Comparison of ENCODE assay signal across 10 cellular contexts in the genomic region with DNA sequence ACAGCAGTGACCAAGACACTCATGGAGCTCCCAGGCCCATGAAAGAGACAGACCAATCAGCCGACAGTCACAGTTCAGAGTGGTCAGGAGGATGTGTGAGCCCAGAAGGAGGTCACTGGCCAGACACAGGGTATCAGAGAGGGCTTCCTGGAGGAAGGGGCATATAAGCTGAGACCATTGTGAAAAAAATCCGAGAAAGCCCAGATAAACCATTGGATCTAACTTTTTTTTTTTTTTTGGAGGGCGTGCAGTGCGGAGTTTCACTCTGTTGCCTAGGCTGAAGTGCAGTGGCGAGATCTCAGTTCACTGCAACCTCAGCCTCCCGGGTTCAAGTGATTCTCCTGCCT. TPM values are rescaled to one million over a fixed set of nuclear protein-coding genes. Genes with fewer than 3 reads are reported as not detected.
DNase-seq lines count a peak whose midpoint lies in the region; TF ChIP-seq lines count a peak whose summit lies in the region.
"Had no signal": no experiment of that assay in that cellular context is flagged by ENCODE, and none has a peak within 500 bp of the region (broad histone marks: within the 10 kb centered on the region; RNA-seq: fewer than 3 reads in every experiment).

No MANE protein-coding gene starts in this region.

- H3K27ac ChIP-seq in esophagus squamous epithelium (peak overlapping the region; percentile 98 to 100 (median 100)), neural progenitor cell (no peak overlapping the region), urinary bladder (ENCODE audit: low read depth) (peak overlapping the region; percentile 83)

- no peaks in the 10 kb centered on the region for H3K9me3 Mint-ChIP-seq in activated naive CD8-positive, alpha-beta T cell (ENCODE audit: low read depth)
- no peaks in the 10 kb centered on the region for H3K9me3 Mint-ChIP-seq in activated naive CD8-positive, alpha-beta T cell treated with anti-CD3 and anti-CD28 coated beads for 36 hours
- no peaks in the 10 kb centered on the region for H3K9me3 Mint-ChIP-seq in neural progenitor cell

- peak overlapping the region; percentile 74 for H3K4me3 Mint-ChIP-seq in activated naive CD8-positive, alpha-beta T cell
- no peak overlapping the region for H3K4me3 Mint-ChIP-seq in activated naive CD8-positive, alpha-beta T cell treated with anti-CD3 and anti-CD28 coated beads for 36 hours
- peak overlapping the region; percentile 6 for H3K4me3 Mint-ChIP-seq in neural progenitor cell

- H3K9me3 ChIP-seq in esophagus squamous epithelium (no peaks in the 10 kb centered on the region), neural progenitor cell (ENCODE audit: low read depth) (no peaks in the 10 kb centered on the region)

- H2AFZ ChIP-seq in neural progenitor cell (replicated peaks) = no peak overlapping the region

- no peaks in the 10 kb centered on the region for H3K36me3 Mint-ChIP-seq in activated naive CD8-positive, alpha-beta T cell
- H3K36me3 Mint-ChIP-seq in activated naive CD8-positive, alpha-beta T cell treated with anti-CD3 and anti-CD28 coated beads for 36 hours = peaks cover 23% of the 10 kb centered on the region
- peaks cover 26% of the 10 kb centered on the region for H3K36me3 Mint-ChIP-seq in neural progenitor cell

- peaks cover 48% of the 10 kb centered on the region for H3K4me1 Mint-ChIP-seq in activated naive CD8-positive, alpha-beta T cell (ENCODE audit: low read depth)
- H3K4me1 Mint-ChIP-seq in activated naive CD8-positive, alpha-beta T cell treated with anti-CD3 and anti-CD28 coated beads for 36 hours = peaks cover 36% of the 10 kb centered on the region
- H3K4me1 Mint-ChIP-seq in neural progenitor cell = peaks cover 24% of the 10 kb centered on the region

- H3K4me3 ChIP-seq in esophagus squamous epithelium (peak overlapping the region; percentile 81 to 94 (median 92)), neural progenitor cell (no peak overlapping the region), urinary bladder (ENCODE audit: low read depth, low read length) (no peak overlapping the region)

- 74 to 95% methylated on average over 6 of the region's 6 CpGs for WGBS in esophagus squamous epithelium, 2 donors
- WGBS in urinary bladder = 86% methylated on average over 6 of the region's 6 CpGs

- H3K79me2 ChIP-seq in neural progenitor cell (ENCODE audit: low read depth) = peaks cover 43% of the 10 kb centered on the region

- peaks cover 13% of the 10 kb centered on the region for H3F3A ChIP-seq in neural progenitor cell (ENCODE audit: low read depth)

- TF ChIP-seq CTCF in esophagus squamous epithelium (IDR thresholded peaks at IDR 0.05) (no peak), neural progenitor cell (IDR thresholded peaks at IDR 0.05) (no peak)

- DNase-seq in activated naive CD8-positive, alpha-beta T cell treated with anti-CD3 and anti-CD28 coated beads for 36 hours = no peak
- DNase-seq in esophagus squamous epithelium (lab: John Stamatoyannopoulos, UW) (no peak), neural progenitor cell (ENCODE audit: low spot score) (no peak), AG08395 (ENCODE audit: low spot score) (no peak), NCI-H1436 (lab: John Stamatoyannopoulos, UW) (no peak)
- DNase-seq in stimulated activated CD4-positive, alpha-beta T cell treated with anti-CD3 and anti-CD28 coated beads, Interleukin-2, amount 100 ng/mL, for 48 hours = no peak
- DNase-seq: NCI-H1105; stimulated activated CD4-positive, alpha-beta T cell treated with anti-CD3 and anti-CD28 coated beads, Interleukin-15, amount 100 ng/mL, for 24 hours had no signal

- H3K9ac ChIP-seq in neural progenitor cell = no peak overlapping the region

- intact Hi-C loops in esophagus squamous epithelium (cut with DNase I) = no loop called here

- H4K20me1 ChIP-seq in neural progenitor cell (ENCODE audit: low read depth) = peaks cover 34% of the 10 kb centered on the region

- H3K4me1 ChIP-seq in esophagus squamous epithelium (peaks cover 14 to 87% (median 29%) of the 10 kb centered on the region in 3 donors), neural progenitor cell (peaks cover 16% of the 10 kb centered on the region), urinary bladder (ENCODE audit: insufficient read depth) (peaks cover 1% of the 10 kb centered on the region)

- no peak overlapping the region for H3K4me2 ChIP-seq in neural progenitor cell

- peaks cover 6 to 53% (median 9%) of the 10 kb centered on the region in 3 donors for H3K36me3 ChIP-seq in esophagus squamous epithelium
- H3K36me3 ChIP-seq in neural progenitor cell = no peaks in the 10 kb centered on the region
- H3K36me3 ChIP-seq in urinary bladder (ENCODE audit: insufficient read depth) = peaks cover 3% of the 10 kb centered on the region

- H3K27ac Mint-ChIP-seq in activated naive CD8-positive, alpha-beta T cell = no peak overlapping the region
- H3K27ac Mint-ChIP-seq in activated naive CD8-positive, alpha-beta T cell treated with anti-CD3 and anti-CD28 coated beads for 36 hours = no peak overlapping the region
- no peak overlapping the region for H3K27ac Mint-ChIP-seq in neural progenitor cell

- no peak for TF ChIP-seq POLR2A in esophagus squamous epithelium (IDR thresholded peaks at IDR 0.05)

- H3K27me3 Mint-ChIP-seq in activated naive CD8-positive, alpha-beta T cell = no peaks in the 10 kb centered on the region
- no peaks in the 10 kb centered on the region for H3K27me3 Mint-ChIP-seq in activated naive CD8-positive, alpha-beta T cell treated with anti-CD3 and anti-CD28 coated beads for 36 hours
- H3K27me3 Mint-ChIP-seq in neural progenitor cell (ENCODE audit: insufficient read depth, low read depth) = peaks cover 6% of the 10 kb centered on the region

- H3K27me3 ChIP-seq in esophagus squamous epithelium (no peaks in the 10 kb centered on the region), neural progenitor cell (no peaks in the 10 kb centered on the region)

RNA-seq across cellular contexts. Expression of a gene that starts 4.2 kb away (rescaled TPM):
- 1 to 10 TPM; 3.8 to 4.1 TPM for total RNA-seq in activated naive CD8-positive, alpha-beta T cell treated with anti-CD3 and anti-CD28 coated beads for 36 hours
- total RNA-seq in esophagus squamous epithelium (100 to 1,000 TPM in 2 of 4 donors, 10 to 100 TPM in 2; 58.5 to 127 (median 95.7) TPM), neural progenitor cell (ENCODE audit: low replicate concordance) (6.5 and 12.4 TPM in 2 replicates), urinary bladder (9.3 TPM)
- 36.4 TPM for polyA plus RNA-seq in urinary bladder

RNA-seq across cellular contexts. Expression of a gene that starts 4.4 kb away (rescaled TPM):
- 10 to 100 TPM; 18.9 to 25.3 TPM for total RNA-seq in activated naive CD8-positive, alpha-beta T cell treated with anti-CD3 and anti-CD28 coated beads for 36 hours
- 10 to 100 TPM; 19.3 to 64.1 (median 33.3) TPM for total RNA-seq in esophagus squamous epithelium
- 27.7 and 89.7 TPM in 2 replicates for total RNA-seq in neural progenitor cell (ENCODE audit: low replicate concordance)
- total RNA-seq in urinary bladder = 24.4 TPM
- polyA plus RNA-seq in urinary bladder = 51.6 TPM

RNA-seq across cellular contexts. Expression of a gene that starts 29.2 kb away (rescaled TPM):
- total RNA-seq in activated naive CD8-positive, alpha-beta T cell treated with anti-CD3 and anti-CD28 coated beads for 36 hours = 10 to 100 TPM; 13.8 to 15.6 TPM
- total RNA-seq in esophagus squamous epithelium (1 to 10 TPM; 2.1 to 2.8 (median 2.4) TPM), neural progenitor cell (ENCODE audit: low replicate concordance) (1.9 and 4.3 TPM in 2 replicates), urinary bladder (0.79 TPM)
- polyA plus RNA-seq in urinary bladder = 5.7 TPM

RNA-seq across cellular contexts. Expression of a gene that starts 29.9 kb away (rescaled TPM):
- total RNA-seq in activated naive CD8-positive, alpha-beta T cell treated with anti-CD3 and anti-CD28 coated beads for 36 hours = 100 to 1,000 TPM; 237 to 252 TPM
- total RNA-seq in esophagus squamous epithelium (10 to 100 TPM; 45.0 to 79.5 (median 51.0) TPM), neural progenitor cell (ENCODE audit: low replicate concordance) (112 and 179 TPM in 2 replicates), urinary bladder (22.6 TPM)
- polyA plus RNA-seq in urinary bladder = 67.2 TPM

RNA-seq across cellular contexts. Expression of a gene that starts 30.7 kb away (rescaled TPM):
- 10 to 100 TPM; 13.4 to 14.9 TPM for total RNA-seq in activated naive CD8-positive, alpha-beta T cell treated with anti-CD3 and anti-CD28 coated beads for 36 hours
- total RNA-seq in esophagus squamous epithelium = 10 to 100 TPM; 11.2 to 20.8 (median 15.8) TPM
- total RNA-seq in neural progenitor cell (ENCODE audit: low replicate concordance) = 6.4 and 19.8 TPM in 2 replicates
- 22.8 TPM for total RNA-seq in urinary bladder
- 63.3 TPM for polyA plus RNA-seq in urinary bladder

Comparison
In these comparisons a context has a peak if more than half of its experiments do, and no peak if none do; other contexts are left out.
1. H3K4me3 ChIP-seq: peak in esophagus squamous epithelium (4 of 4); none in neural progenitor cell (single experiment) and urinary bladder (single experiment).